ENCODE assay signal across 11 cellular contexts in the genomic region with DNA sequence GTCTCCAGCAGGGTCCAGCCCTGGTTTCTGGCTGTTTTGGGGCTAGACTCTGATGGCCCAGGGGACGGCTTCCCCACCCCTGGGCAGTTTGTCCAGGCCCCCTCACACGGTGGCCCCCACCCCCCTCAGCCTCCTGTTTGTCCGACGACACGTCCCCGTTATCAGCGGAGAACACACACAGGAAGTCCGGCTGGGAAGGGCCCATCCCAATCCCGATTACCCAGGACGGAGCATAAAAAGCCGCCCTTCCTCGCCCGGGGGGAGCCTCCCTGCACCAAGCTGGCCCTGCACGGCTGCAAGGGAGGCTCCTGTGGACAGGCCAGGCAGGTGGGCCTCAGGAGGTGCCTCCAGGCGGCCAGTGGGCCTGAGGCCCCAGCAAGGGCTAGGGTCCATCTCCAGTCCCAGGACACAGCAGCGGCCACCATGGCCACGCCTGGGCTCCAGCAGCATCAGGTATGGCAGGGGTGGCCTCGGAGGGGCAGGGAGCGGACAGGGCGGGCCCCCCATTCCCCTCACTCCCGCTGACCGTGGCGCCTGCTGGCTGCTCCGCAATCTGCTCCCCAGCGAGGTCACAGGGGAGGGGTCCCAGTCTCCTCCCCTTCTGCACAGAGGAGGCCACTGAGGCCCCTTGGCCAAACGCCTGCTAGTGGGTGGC. TPM values are rescaled to one million over a fixed set of nuclear protein-coding genes. Genes with fewer than 3 reads are reported as not detected.
DNase-seq lines count a peak whose midpoint lies in the region; ATAC-seq and TF ChIP-seq lines count a peak whose summit lies in the region.
"Had no signal": no experiment of that assay in that cellular context is flagged by ENCODE, and none has a peak within 500 bp of the region (broad histone marks: within the 10 kb centered on the region; RNA-seq: fewer than 3 reads in every experiment).

A gene (plus strand): TSS at position 261 of the 655 bp plus-strand sequence. CDS start 5,367 bp downstream, outside the sequence.

- no peaks in the 10 kb centered on the region for H3K27me3 ChIP-seq in GM23338 (ENCODE audit: insufficient read depth)
- H3K27me3 ChIP-seq in left lung, result peaks cover 0 to 96% of the 10 kb centered on the region in 2 donors
- no peaks in the 10 kb centered on the region for H3K27me3 ChIP-seq in smooth muscle cell (ENCODE audit: low read depth)
- H3K27me3 ChIP-seq in SJCRH30, result peaks cover 87% of the 10 kb centered on the region

- no peaks in the 10 kb centered on the region for H3K79me2 ChIP-seq in GM23338 (replicated peaks; ENCODE audit: insufficient read depth)
- H3K79me2 ChIP-seq in smooth muscle cell (ENCODE audit: low read depth), result no peaks in the 10 kb centered on the region

- H3K4me1 ChIP-seq in GM23338 (ENCODE audit: insufficient read depth) (no peaks in the 10 kb centered on the region; the same call in 1 of the 2 replicates), left lung (peaks cover 0 to 33% of the 10 kb centered on the region in 2 donors), smooth muscle cell (ENCODE audit: low read depth) (no peaks in the 10 kb centered on the region), SJCRH30 (peaks cover 28% of the 10 kb centered on the region)

- intact Hi-C loops in left lung (cut with DNase I), result no loop called here

- no peak within 1 kb of the TSS for H3K27ac Mint-ChIP-seq in GM23338
- H3K27ac Mint-ChIP-seq: CD8-positive, alpha-beta T cell had no signal

- H3K9me2 ChIP-seq in GM23338 (ENCODE audit: insufficient read depth), result no peaks in the 10 kb centered on the region

- ATAC-seq in GM23338 (no peak), left lung (peak; percentile 10)
- ATAC-seq: CD8-positive, alpha-beta T cell had no signal

- H3K27ac ChIP-seq in GM23338 (ENCODE audit: low read depth) (no peak within 1 kb of the TSS), cingulate gyrus (ENCODE audit: low read depth, low read length) (peak within 1 kb of the TSS; percentile 60), left lung (peak within 1 kb of the TSS; percentile 85 to 87), smooth muscle cell (ENCODE audit: low read depth) (no peak within 1 kb of the TSS), SJCRH30 (no peak within 1 kb of the TSS)

- H4K20me1 ChIP-seq in GM23338 (replicated peaks; ENCODE audit: insufficient read depth), result no peaks in the 10 kb centered on the region
- H4K20me1 ChIP-seq in smooth muscle cell (ENCODE audit: low read depth), result no peaks in the 10 kb centered on the region

- no peak within 1 kb of the TSS for H3K4me3 Mint-ChIP-seq in GM23338

- WGBS in smooth muscle cell (ENCODE audit: low lambda C conversion rate), result 64% methylated on average over 23 of the region's 26 CpGs

- H3F3A ChIP-seq in GM23338 (replicated peaks; ENCODE audit: low read depth) (no peaks in the 10 kb centered on the region), smooth muscle cell (ENCODE audit: low read depth) (no peaks in the 10 kb centered on the region)

- H3K4me3 ChIP-seq in GM23338 (no peak within 1 kb of the TSS), left lung (peak within 1 kb of the TSS; percentile 27 to 45), smooth muscle cell (no peak within 1 kb of the TSS), SJCRH30 (no peak within 1 kb of the TSS)

- TF ChIP-seq CTCF in GM23338 (conservative IDR thresholded peaks at IDR 0.05; ENCODE audit: low read depth in 2 of 2) (no peak), left lung (IDR thresholded peaks at IDR 0.05) (no peak), smooth muscle cell (IDR thresholded peaks at IDR 0.05; ENCODE audit: borderline replicate concordance, insufficient read depth, poor library complexity, severe bottlenecking) (no peak)

- H2AFZ ChIP-seq in GM23338, result no peak within 1 kb of the TSS
- no peak within 1 kb of the TSS for H2AFZ ChIP-seq in smooth muscle cell (ENCODE audit: low read depth)

- no peaks in the 10 kb centered on the region for H3K9me3 Mint-ChIP-seq in GM23338
- H3K9me3 Mint-ChIP-seq: CD8-positive, alpha-beta T cell had no signal

- H3K9ac ChIP-seq in smooth muscle cell (ENCODE audit: low read depth), result no peak within 1 kb of the TSS

- no peaks in the 10 kb centered on the region for H3K36me3 ChIP-seq in GM23338 (ENCODE audit: insufficient read depth)
- H3K36me3 ChIP-seq in left lung, result peaks cover 0 to 5% of the 10 kb centered on the region in 2 donors
- H3K36me3 ChIP-seq in smooth muscle cell (ENCODE audit: low read depth), result no peaks in the 10 kb centered on the region
- H3K36me3 ChIP-seq in SJCRH30, result no peaks in the 10 kb centered on the region

- H3K36me3 Mint-ChIP-seq in GM23338 (ENCODE audit: low read depth), result no peaks in the 10 kb centered on the region
- H3K36me3 Mint-ChIP-seq: CD8-positive, alpha-beta T cell had no signal

- H3K4me2 ChIP-seq in GM23338 (no peak within 1 kb of the TSS), smooth muscle cell (no peak within 1 kb of the TSS)

- no peaks in the 10 kb centered on the region for H3K4me1 Mint-ChIP-seq in GM23338

- H3K27me3 Mint-ChIP-seq in GM23338 (ENCODE audit: insufficient read depth, low read depth, poor library complexity), result no peaks in the 10 kb centered on the region

- H3K9me3 ChIP-seq in left lung, result no peaks in the 10 kb centered on the region
- no peaks in the 10 kb centered on the region for H3K9me3 ChIP-seq in smooth muscle cell (replicated peaks; ENCODE audit: low read depth)
- no peaks in the 10 kb centered on the region for H3K9me3 ChIP-seq in SJCRH30 (replicated peaks)

- no peak for DNase-seq in GM23338 (ENCODE audit: low spot score)
- DNase-seq in left lung, result no peak
- DNase-seq in smooth muscle cell (lab: John Stamatoyannopoulos, UW; ENCODE audit: unreplicated experiment), result no peak
- DNase-seq in GDM1 (lab: John Stamatoyannopoulos, UW), result no peak
- DNase-seq in SKM-1 treated with dmso at 0.1 percent for 144 hours (lab: John Stamatoyannopoulos, UW; ENCODE audit: unreplicated experiment), result no peak
- DNase-seq in HuH-7 (ENCODE audit: low spot score), result no peak
- no peak for DNase-seq in SJCRH30
- DNase-seq: activated gamma-delta T cell; CD8-positive, alpha-beta T cell; NCI-H345 had no signal

TF ChIP-seq in GM23338, 12 proteins besides CTCF, POLR2A, EP300 and RAD21:
- TF ChIP-seq JUNB (IDR thresholded peaks at IDR 0.05; ENCODE audit: unreplicated experiment), result no peak

RNA-seq across cellular contexts. Expression of the gene that starts here (rescaled TPM):
- total RNA-seq in GM23338 (2014; rRNA removed; shearing (Covaris generic)), result 56.1 and 60.8 TPM in 2 replicates
- polyA plus RNA-seq in GM23338 (2016; fragmentation: Nextera tagmentation; extraction: Ambion mirVana), result 38.2 and 44.4 TPM in 2 replicates
- 100 to 1,000 TPM; 105 to 165 TPM for total RNA-seq in left lung
- 60.3 and 61.8 TPM in 2 replicates for total RNA-seq in smooth muscle cell
- 196 and 239 TPM in 2 replicates for polyA plus RNA-seq in smooth muscle cell
- 0.71 and 0.81 TPM in 2 replicates for total RNA-seq in SJCRH30 (2014; rRNA removed; shearing (Covaris generic))
- total RNA-seq: CD8-positive, alpha-beta T cell had no signal

Comparison
In these comparisons a context has a peak if more than half of its experiments do, and no peak if none do; other contexts are left out.
1. RNA of the gene that starts here (total RNA-seq): 105 to 165 TPM in left lung, 60.3 to 61.8 TPM in smooth muscle cell and 56.1 to 60.8 TPM in GM23338; 0.71 to 0.81 TPM in SJCRH30; every median in the first group is over 10 times any median in the second.
2. H3K27ac ChIP-seq: peak in cingulate gyrus (single experiment) and left lung (2 of 2); none in GM23338 (single experiment), smooth muscle cell (single experiment) and SJCRH30 (single experiment).
3. H3K4me3 ChIP-seq: peak in left lung (2 of 2); none in GM23338 (single experiment), smooth muscle cell (single experiment) and SJCRH30 (single experiment).